Comparison of ENCODE assay signal across 1 cellular context in the genomic region with DNA sequence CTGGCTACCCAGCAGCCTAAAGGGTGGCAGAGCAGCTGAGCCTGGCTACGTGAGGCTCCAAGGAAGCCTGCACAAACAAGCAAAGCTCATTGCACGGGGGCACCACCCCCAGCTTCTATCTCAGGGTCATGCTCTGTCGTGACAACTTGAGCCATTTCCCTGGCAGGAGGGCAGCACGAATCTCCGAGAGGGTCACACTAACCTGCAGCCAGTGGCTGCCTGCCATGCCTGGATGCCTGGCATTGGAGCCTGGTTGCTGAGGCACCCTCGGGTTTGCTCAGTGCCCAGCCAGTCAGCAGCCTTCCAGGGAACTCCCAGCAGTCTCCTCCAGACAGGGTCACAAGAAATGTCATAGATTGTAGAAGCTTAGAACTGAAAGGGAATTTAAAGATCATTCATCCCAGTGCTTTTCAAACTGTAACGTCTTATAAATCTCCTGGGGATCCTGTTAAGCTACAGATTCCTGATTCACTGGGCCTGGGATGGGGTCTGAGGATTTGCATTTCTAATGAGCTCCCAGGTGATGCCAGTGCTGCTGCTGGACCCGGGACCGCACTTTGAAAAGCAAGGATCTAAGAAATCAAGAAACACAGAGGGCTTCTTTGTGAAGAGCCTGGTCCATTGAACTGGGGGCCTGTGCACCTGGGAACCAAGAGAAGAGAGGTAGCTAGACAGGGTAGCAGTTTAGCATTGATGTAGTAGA.
TF ChIP-seq lines count a peak whose summit lies in the region.

No MANE protein-coding gene starts in this region.

TF ChIP-seq in A549, 52 proteins besides CTCF, POLR2A, EP300 and RAD21:
- TF ChIP-seq NPAS2 (CRISPR knock-in tag; IDR thresholded peaks at IDR 0.05; ENCODE audit: borderline replicate concordance) = no peak
- TF ChIP-seq PHF8 (IDR thresholded peaks at IDR 0.05; ENCODE audit: borderline replicate concordance, low read depth) = no peak
- TF ChIP-seq KDM1A (IDR thresholded peaks at IDR 0.05; ENCODE audit: low read depth) = no peak
- TF ChIP-seq, protein P1, sequence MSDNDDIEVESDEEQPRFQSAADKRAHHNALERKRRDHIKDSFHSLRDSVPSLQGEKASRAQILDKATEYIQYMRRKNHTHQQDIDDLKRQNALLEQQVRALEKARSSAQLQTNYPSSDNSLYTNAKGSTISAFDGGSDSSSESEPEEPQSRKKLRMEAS (IDR thresholded peaks at IDR 0.05) = no peak
- TF ChIP-seq FOXS1 (CRISPR knock-in tag; IDR thresholded peaks at IDR 0.05) = no peak
- no peak for TF ChIP-seq POLR2AphosphoS2 (conservative IDR thresholded peaks at IDR 0.05; ENCODE audit: low read length)
- no peak for TF ChIP-seq ZFP36 (IDR thresholded peaks at IDR 0.05; ENCODE audit: borderline replicate concordance, partially characterized antibody)
- no peak for TF ChIP-seq PBX3 (IDR thresholded peaks at IDR 0.05)
- TF ChIP-seq SMC3 (IDR thresholded peaks at IDR 0.05) = no peak
- no peak for TF ChIP-seq CBX2 (IDR thresholded peaks at IDR 0.05; ENCODE audit: borderline replicate concordance, low read depth)
- TF ChIP-seq JUNB (IDR thresholded peaks at IDR 0.05) = no peak
- TF ChIP-seq, protein P2, sequence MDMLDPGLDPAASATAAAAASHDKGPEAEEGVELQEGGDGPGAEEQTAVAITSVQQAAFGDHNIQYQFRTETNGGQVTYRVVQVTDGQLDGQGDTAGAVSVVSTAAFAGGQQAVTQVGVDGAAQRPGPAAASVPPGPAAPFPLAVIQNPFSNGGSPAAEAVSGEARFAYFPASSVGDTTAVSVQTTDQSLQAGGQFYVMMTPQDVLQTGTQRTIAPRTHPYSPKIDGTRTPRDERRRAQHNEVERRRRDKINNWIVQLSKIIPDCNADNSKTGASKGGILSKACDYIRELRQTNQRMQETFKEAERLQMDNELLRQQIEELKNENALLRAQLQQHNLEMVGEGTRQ (IDR thresholded peaks at IDR 0.05) = no peak
- no peak for TF ChIP-seq MAFK (IDR thresholded peaks at IDR 0.05; ENCODE audit: partially characterized antibody)
- no peak for TF ChIP-seq ATOH8 (CRISPR knock-in tag; IDR thresholded peaks at IDR 0.05; ENCODE audit: low read depth)
- no peak for TF ChIP-seq FOSB (CRISPR knock-in tag; IDR thresholded peaks at IDR 0.05)
- no peak for TF ChIP-seq FOSL2 (IDR thresholded peaks at IDR 0.05)
- TF ChIP-seq FOSL2 (CRISPR knock-in tag; IDR thresholded peaks at IDR 0.05) = no peak
- TF ChIP-seq MAZ (IDR thresholded peaks at IDR 0.05; ENCODE audit: borderline replicate concordance, low read depth, low read length) = no peak
